Comparison of ENCODE assay signal across 9 cellular contexts in the genomic region with DNA sequence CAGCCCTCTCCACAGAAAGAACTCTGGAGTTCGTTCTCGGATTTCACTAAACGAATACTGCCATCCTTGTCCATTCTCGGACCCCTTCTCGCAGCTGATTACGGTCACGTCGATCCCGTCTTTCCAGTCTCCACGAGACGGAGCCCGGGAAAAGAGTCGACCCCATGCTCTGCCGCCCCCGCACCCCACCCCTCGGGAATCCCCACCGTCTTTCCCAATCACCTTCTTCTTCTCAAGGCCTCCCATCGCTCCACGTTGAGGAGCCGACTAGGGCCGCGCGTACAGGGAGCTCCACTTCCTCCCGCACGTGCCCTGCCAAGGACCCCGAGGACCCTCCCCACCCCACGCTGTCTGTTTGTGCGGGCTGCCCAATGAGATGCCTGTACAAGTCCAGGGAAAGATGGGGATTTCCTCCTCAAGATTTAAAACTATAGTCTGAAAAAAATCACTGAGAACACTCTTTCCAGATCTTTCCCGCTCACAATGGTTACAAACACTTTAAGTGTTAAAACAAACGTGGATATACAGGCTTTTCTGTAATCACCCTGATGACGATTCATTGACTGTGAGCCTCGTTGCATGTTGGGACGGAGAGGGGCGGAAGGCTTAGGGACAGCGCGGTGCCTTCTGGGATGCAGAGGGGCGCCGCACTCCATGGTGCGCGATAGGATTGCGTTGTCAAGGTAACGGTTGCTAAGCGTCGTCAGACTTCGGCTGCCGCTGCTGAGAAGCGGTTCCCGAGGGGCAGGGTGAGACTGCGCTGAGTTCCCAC. TPM values are rescaled to one million over a fixed set of nuclear protein-coding genes. Genes with fewer than 3 reads are reported as not detected.
DNase-seq lines count a peak whose midpoint lies in the region; ATAC-seq and TF ChIP-seq lines count a peak whose summit lies in the region.
"Had no signal": no experiment of that assay in that cellular context is flagged by ENCODE, and none has a peak within 500 bp of the region (broad histone marks: within the 10 kb centered on the region; RNA-seq: fewer than 3 reads in every experiment).

A gene (minus strand): TSS at position 323 of the 772 bp plus-strand sequence. CDS start 77 bp downstream, at position 246.

- intact Hi-C loops in spleen (cut with DNase I; ENCODE audit: low total_unique reads), result no loop called here

- DNase-seq in AG09319 (ENCODE audit: extremely low read depth, low read depth) (peak; percentile 97), NCI-H345 treated with DMSO at 0.1 percent for 48 hours (lab: John Stamatoyannopoulos, UW; ENCODE audit: unreplicated experiment) (peak; percentile 93), inferior parietal cortex (ENCODE audit: extremely low spot score) (peak; percentile 98), spleen (peak; percentile 97)
- DNase-seq in activated CD4-positive, CD25-positive, alpha-beta regulatory T cell (lab: John Stamatoyannopoulos, UW), result peak; percentile 77 to 89 (median 86)
- DNase-seq in central memory CD8-positive, alpha-beta T cell (ENCODE audit: low spot score in 2 of 2), result peak; percentile 91 to 95

- peaks cover 14% of the 10 kb centered on the region for H3K4me1 Mint-ChIP-seq in central memory CD8-positive, alpha-beta T cell

- H3K27ac Mint-ChIP-seq in central memory CD8-positive, alpha-beta T cell (ENCODE audit: low read depth), result no peak within 1 kb of the TSS

- peaks cover 23% of the 10 kb centered on the region for H3K36me3 Mint-ChIP-seq in central memory CD8-positive, alpha-beta T cell (ENCODE audit: insufficient read depth)

- peak; percentile 98 for ATAC-seq in GM19025 (IDR thresholded peaks at IDR 0.05; ENCODE audit: low read depth, unreplicated experiment)
- peak; percentile 98 for ATAC-seq in HG03280 (IDR thresholded peaks at IDR 0.05; ENCODE audit: unreplicated experiment)
- peak; percentile 100 for ATAC-seq in central memory CD8-positive, alpha-beta T cell (replicated peaks; ENCODE audit: extremely low read depth, poor library complexity, severe bottlenecking)

- no peaks in the 10 kb centered on the region for H3K9me3 Mint-ChIP-seq in central memory CD8-positive, alpha-beta T cell
- H3K9me3 Mint-ChIP-seq: T-helper 1 cell treated with Interleukin-12 subunit alpha and Interleukin-12 subunit beta and Interleukin-4 antibody, amounts not matched to agents 30 μg/mL and 1 μg/mL, for 36 hours had no signal

- peak within 1 kb of the TSS; percentile 77 to 99 (median 93) for H3K4me3 ChIP-seq in spleen

- WGBS in spleen, 5 donors, result 0 to 1% (median 0%) methylated on average over 43 to 49 of the region's 49 CpGs

- TF ChIP-seq CTCF in AG09319 (IDR thresholded peaks at IDR 0.05; ENCODE audit: low read depth, low read length), result no peak
- peak in 1 of 11 experiments; percentile 18 for TF ChIP-seq CTCF in spleen (IDR thresholded peaks at IDR 0.05 in 8 of 11, conservative IDR thresholded peaks at IDR 0.05 in 3 of 11)

- H3K27me3 Mint-ChIP-seq in central memory CD8-positive, alpha-beta T cell, result peaks cover 11% of the 10 kb centered on the region

- H3K27ac ChIP-seq in spleen, result peak within 1 kb of the TSS; percentile 55 to 91 (median 87)

- TF ChIP-seq POLR2A in spleen (IDR thresholded peaks at IDR 0.05), result no peak

- no peak within 1 kb of the TSS for H3K4me3 Mint-ChIP-seq in central memory CD8-positive, alpha-beta T cell
- H3K4me3 Mint-ChIP-seq: T-helper 1 cell treated with Interleukin-12 subunit alpha and Interleukin-12 subunit beta and Interleukin-4 antibody, amounts not matched to agents 30 μg/mL and 1 μg/mL, for 36 hours had no signal

- peaks cover 19 to 34% (median 25%) of the 10 kb centered on the region in 6 donors for H3K4me1 ChIP-seq in spleen

- peaks cover 0 to 5% (median 0%) of the 10 kb centered on the region in 7 donors for H3K27me3 ChIP-seq in spleen (replicated peaks in 1 of 7)

- H3K36me3 ChIP-seq in spleen, result peaks cover 3 to 30% (median 28%) of the 10 kb centered on the region in 6 donors

- no peaks in the 10 kb centered on the region for H3K9me3 ChIP-seq in spleen

RNA-seq across cellular contexts. Expression of the gene that starts here (rescaled TPM):
- total RNA-seq in spleen, result 10 to 100 TPM; 39.0 to 61.5 (median 49.5) TPM
- 10 to 100 TPM; 45.4 to 72.7 (median 49.0) TPM for polyA plus RNA-seq in spleen

Comparison
In these comparisons a context has a peak if more than half of its experiments do, and no peak if none do; other contexts are left out.
1. Peak in every context shown above with its lines: DNase-seq, ATAC-seq, H3K4me3 ChIP-seq and H3K27ac ChIP-seq.